1 cellular context compared by ENCODE assay signal in the genomic region with DNA sequence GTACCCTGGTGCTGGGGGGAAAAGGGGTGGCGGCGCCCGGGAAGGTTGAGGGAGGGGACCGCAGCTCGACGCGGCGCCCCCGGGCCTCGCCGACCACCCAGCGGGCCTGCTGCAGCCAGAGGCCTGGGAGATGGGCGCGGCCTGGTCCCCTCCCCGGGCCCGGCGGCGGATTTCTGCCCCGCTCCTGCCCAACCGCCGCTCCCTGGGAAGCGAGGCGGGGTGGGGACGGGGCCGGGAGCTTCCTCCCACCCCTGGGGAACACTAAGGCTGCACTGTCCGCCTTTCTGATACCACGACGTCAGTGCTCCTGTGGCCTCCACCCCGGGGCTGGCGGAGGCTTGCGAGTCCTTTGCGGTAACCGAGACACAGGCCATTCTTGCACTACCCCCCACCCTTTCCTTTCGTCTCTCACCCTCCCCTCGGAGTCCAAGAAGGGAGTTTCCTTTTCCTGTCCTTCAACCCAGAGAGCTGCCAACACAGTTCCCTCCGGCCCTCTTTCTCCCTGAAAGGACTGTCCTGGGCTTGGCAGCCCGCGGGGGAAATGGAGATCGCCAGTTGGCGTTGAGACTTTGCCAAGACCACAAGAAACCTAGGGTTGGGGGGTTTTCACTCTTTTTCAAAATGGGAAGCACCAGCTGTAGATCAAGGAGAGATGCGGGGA.
TF ChIP-seq lines count a peak whose summit lies in the region.

No MANE protein-coding gene starts in this region.

TF ChIP-seq in K562, 482 proteins besides CTCF, POLR2A, EP300 and RAD21 (continued from another document and continues in another):
- TF ChIP-seq, protein P1, sequence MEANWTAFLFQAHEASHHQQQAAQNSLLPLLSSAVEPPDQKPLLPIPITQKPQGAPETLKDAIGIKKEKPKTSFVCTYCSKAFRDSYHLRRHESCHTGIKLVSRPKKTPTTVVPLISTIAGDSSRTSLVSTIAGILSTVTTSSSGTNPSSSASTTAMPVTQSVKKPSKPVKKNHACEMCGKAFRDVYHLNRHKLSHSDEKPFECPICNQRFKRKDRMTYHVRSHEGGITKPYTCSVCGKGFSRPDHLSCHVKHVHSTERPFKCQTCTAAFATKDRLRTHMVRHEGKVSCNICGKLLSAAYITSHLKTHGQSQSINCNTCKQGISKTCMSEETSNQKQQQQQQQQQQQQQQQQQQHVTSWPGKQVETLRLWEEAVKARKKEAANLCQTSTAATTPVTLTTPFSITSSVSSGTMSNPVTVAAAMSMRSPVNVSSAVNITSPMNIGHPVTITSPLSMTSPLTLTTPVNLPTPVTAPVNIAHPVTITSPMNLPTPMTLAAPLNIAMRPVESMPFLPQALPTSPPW (CRISPR knock-in tag; IDR thresholded peaks at IDR 0.05), result peak; percentile 35; the same call in 1 of the 2 replicates
- TF ChIP-seq RBBP5 (IDR thresholded peaks at IDR 0.05; ENCODE audit: borderline replicate concordance, insufficient read depth, low read length, poor library complexity, severe bottlenecking) (peak; percentile 75), CHD2 (IDR thresholded peaks at IDR 0.05; ENCODE audit: low read depth, low read length) (no peak), SETDB1 (IDR thresholded peaks at IDR 0.05; ENCODE audit: low read length) (no peak), FOXA1 (IDR thresholded peaks at IDR 0.05; ENCODE audit: borderline replicate concordance) (no peak), KAT7 (CRISPR knock-in tag; IDR thresholded peaks at IDR 0.05; ENCODE audit: borderline replicate concordance) (peak; percentile 76), RHOXF2B (CRISPR knock-in tag; conservative IDR thresholded peaks at IDR 0.05) (no peak), HDAC2 (IDR thresholded peaks at IDR 0.05) (0 out of 2 replicates have a peak, but pooled peaks have one; percentile 18), PYGO2 (tag; IDR thresholded peaks at IDR 0.05) (no peak), RBM17 (IDR thresholded peaks at IDR 0.05; ENCODE audit: borderline replicate concordance, low read depth, low read length) (no peak), TAL1 (IDR thresholded peaks at IDR 0.05) (no peak), PPARD (CRISPR knock-in tag; IDR thresholded peaks at IDR 0.05) (no peak), NFYB (IDR thresholded peaks at IDR 0.05; ENCODE audit: extremely low read depth, insufficient read length) (no peak), EWSR1 (IDR thresholded peaks at IDR 0.05; ENCODE audit: borderline replicate concordance, low read depth, partially characterized antibody) (no peak), ZNF592 (IDR thresholded peaks at IDR 0.05) (no peak), TGIF2 (CRISPR knock-in tag; IDR thresholded peaks at IDR 0.05) (peak; percentile 84; the same call in 1 of the 2 replicates), ELK1 (CRISPR knock-in tag; IDR thresholded peaks at IDR 0.05) (no peak), SAFB (IDR thresholded peaks at IDR 0.05; ENCODE audit: borderline replicate concordance, low read depth, low read length) (no peak), STAG1 (CRISPR knock-in tag; IDR thresholded peaks at IDR 0.05; ENCODE audit: borderline replicate concordance) (no peak), ZBTB11 (CRISPR knock-in tag; IDR thresholded peaks at IDR 0.05) (peak in 1 of 3 experiments; percentile 50; a peak in 1 of 6 replicates), PML (IDR thresholded peaks at IDR 0.05; ENCODE audit: low read length) (no peak), CBX1 (IDR thresholded peaks at IDR 0.05; ENCODE audit: low read depth) (no peak), MAFK (IDR thresholded peaks at IDR 0.05; ENCODE audit: low read length) (no peak), RBFOX2 (IDR thresholded peaks at IDR 0.05; ENCODE audit: low read depth, low read length) (peak; percentile 56), ZNF76 (CRISPR knock-in tag; IDR thresholded peaks at IDR 0.05; ENCODE audit: borderline replicate concordance) (no peak), GTF2F1 (IDR thresholded peaks at IDR 0.05; ENCODE audit: low read depth, low read length) (no peak), SRSF9 (IDR thresholded peaks at IDR 0.05; ENCODE audit: borderline replicate concordance, low read depth, low read length) (no peak), BRD4 (IDR thresholded peaks at IDR 0.05) (no peak), THRA (IDR thresholded peaks at IDR 0.05) (no peak), NFE2L1 (tag; IDR thresholded peaks at IDR 0.05; ENCODE audit: borderline replicate concordance, low read depth) (no peak), ZNF444 (CRISPR knock-in tag; IDR thresholded peaks at IDR 0.05) (no peak), NR3C1 (CRISPR knock-in tag; IDR thresholded peaks at IDR 0.05) (peak; percentile 30), CBX8 (IDR thresholded peaks at IDR 0.05; ENCODE audit: borderline replicate concordance, extremely low read depth, low read depth, low read length, poor library complexity, severe bottlenecking) (no peak), NFATC3 (IDR thresholded peaks at IDR 0.05) (no peak), ZNF12 (CRISPR knock-in tag; IDR thresholded peaks at IDR 0.05) (no peak; the same call in 1 of the 2 replicates), IRF2 (CRISPR knock-in tag; IDR thresholded peaks at IDR 0.05) (no peak)
- TF ChIP-seq, protein P2, sequence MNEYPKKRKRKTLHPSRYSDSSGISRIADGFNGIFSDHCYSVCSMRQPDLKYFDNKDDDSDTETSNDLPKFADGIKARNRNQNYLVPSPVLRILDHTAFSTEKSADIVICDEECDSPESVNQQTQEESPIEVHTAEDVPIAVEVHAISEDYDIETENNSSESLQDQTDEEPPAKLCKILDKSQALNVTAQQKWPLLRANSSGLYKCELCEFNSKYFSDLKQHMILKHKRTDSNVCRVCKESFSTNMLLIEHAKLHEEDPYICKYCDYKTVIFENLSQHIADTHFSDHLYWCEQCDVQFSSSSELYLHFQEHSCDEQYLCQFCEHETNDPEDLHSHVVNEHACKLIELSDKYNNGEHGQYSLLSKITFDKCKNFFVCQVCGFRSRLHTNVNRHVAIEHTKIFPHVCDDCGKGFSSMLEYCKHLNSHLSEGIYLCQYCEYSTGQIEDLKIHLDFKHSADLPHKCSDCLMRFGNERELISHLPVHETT (CRISPR knock-in tag; conservative IDR thresholded peaks at IDR 0.05 in 1 of 2, IDR thresholded peaks at IDR 0.05 in 1 of 2), result no peak; a peak in 1 of 4 replicates
- TF ChIP-seq, protein P3, sequence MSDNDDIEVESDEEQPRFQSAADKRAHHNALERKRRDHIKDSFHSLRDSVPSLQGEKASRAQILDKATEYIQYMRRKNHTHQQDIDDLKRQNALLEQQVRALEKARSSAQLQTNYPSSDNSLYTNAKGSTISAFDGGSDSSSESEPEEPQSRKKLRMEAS (CRISPR knock-in tag; IDR thresholded peaks at IDR 0.05), result no peak
- TF ChIP-seq, protein P4, sequence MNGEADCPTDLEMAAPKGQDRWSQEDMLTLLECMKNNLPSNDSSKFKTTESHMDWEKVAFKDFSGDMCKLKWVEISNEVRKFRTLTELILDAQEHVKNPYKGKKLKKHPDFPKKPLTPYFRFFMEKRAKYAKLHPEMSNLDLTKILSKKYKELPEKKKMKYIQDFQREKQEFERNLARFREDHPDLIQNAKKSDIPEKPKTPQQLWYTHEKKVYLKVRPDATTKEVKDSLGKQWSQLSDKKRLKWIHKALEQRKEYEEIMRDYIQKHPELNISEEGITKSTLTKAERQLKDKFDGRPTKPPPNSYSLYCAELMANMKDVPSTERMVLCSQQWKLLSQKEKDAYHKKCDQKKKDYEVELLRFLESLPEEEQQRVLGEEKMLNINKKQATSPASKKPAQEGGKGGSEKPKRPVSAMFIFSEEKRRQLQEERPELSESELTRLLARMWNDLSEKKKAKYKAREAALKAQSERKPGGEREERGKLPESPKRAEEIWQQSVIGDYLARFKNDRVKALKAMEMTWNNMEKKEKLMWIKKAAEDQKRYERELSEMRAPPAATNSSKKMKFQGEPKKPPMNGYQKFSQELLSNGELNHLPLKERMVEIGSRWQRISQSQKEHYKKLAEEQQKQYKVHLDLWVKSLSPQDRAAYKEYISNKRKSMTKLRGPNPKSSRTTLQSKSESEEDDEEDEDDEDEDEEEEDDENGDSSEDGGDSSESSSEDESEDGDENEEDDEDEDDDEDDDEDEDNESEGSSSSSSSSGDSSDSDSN (IDR thresholded peaks at IDR 0.05; ENCODE audit: borderline replicate concordance in 1 of 2, low read depth in 2 of 2, low read length in 2 of 2), result no peak
- TF ChIP-seq, protein P5, sequence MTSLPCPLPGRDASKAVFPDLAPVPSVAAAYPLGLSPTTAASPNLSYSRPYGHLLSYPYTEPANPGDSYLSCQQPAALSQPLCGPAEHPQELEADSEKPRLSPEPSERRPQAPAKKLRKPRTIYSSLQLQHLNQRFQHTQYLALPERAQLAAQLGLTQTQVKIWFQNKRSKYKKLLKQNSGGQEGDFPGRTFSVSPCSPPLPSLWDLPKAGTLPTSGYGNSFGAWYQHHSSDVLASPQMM (CRISPR knock-in tag; IDR thresholded peaks at IDR 0.05), result no peak
- TF ChIP-seq, protein P6, sequence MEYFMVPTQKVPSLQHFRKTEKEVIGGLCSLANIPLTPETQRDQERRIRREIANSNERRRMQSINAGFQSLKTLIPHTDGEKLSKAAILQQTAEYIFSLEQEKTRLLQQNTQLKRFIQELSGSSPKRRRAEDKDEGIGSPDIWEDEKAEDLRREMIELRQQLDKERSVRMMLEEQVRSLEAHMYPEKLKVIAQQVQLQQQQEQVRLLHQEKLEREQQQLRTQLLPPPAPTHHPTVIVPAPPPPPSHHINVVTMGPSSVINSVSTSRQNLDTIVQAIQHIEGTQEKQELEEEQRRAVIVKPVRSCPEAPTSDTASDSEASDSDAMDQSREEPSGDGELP (CRISPR knock-in tag; IDR thresholded peaks at IDR 0.05; ENCODE audit: borderline replicate concordance), result peak; percentile 42; the same call in 1 of the 2 replicates
